13 cellular contexts compared by ENCODE assay signal in the genomic region with DNA sequence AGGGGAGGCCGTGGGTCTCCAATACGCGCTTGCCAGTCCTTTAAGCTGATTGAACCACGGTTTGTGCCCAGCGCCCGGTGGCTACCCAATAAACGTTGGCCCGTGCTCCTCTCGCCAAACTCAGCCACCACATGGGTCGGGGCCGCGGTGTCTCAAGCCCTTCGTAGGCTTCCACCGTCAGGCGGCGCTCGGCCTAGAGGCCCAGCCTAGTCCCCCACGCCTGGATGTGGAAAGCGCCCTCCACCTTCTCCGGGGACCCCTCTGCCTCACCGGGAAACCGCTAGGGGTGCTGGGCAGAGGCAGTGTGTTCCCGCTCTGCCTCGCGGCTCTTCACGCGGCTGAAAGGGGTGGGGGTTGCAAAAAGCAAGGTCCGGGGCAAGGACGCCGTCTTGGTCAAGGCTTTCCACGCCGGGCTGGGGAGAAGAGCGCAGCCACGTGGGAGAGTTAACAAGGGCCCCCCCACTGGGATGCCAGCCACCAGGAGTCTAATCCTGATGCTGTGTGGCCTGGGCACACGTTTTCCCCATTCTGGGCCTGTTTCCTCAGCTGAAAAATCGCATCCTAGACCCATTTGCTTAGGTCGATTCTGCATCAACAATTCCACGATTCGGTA. TPM values are rescaled to one million over a fixed set of nuclear protein-coding genes. Genes with fewer than 3 reads are reported as not detected.
DNase-seq lines count a peak whose midpoint lies in the region; ATAC-seq and TF ChIP-seq lines count a peak whose summit lies in the region.
"Had no signal": no experiment of that assay in that cellular context is flagged by ENCODE, and none has a peak within 500 bp of the region (broad histone marks: within the 10 kb centered on the region; RNA-seq: fewer than 3 reads in every experiment).

No MANE protein-coding gene starts in this region.

- TF ChIP-seq POLR2A in esophagus squamous epithelium (IDR thresholded peaks at IDR 0.05): no peak
- TF ChIP-seq POLR2A in tibial nerve (IDR thresholded peaks at IDR 0.05): no peak

- no peaks in the 10 kb centered on the region for H3K79me2 ChIP-seq in ACC112 (ENCODE audit: control insufficient read depth, insufficient read depth, low read length, unreplicated experiment)

- H3K27me3 Mint-ChIP-seq in HFFc6 (ENCODE audit: insufficient read depth): peaks cover 23% of the 10 kb centered on the region
- peaks cover 15 to 28% of the 10 kb centered on the region in 2 donors for H3K27me3 Mint-ChIP-seq in natural killer cell treated with Interleukin-12 subunit alpha and Interleukin-12 subunit beta and Interleukin-15 and Interleukin-18, amount 100 ng/mL, for 72 hours

- H2AFZ ChIP-seq in ACC112 (ENCODE audit: low read length, unreplicated experiment): no peak overlapping the region

- H3K4me3 ChIP-seq in ACC112 (ENCODE audit: low read depth, low read length): peak overlapping the region; percentile 70
- peak overlapping the region in 3 of 4 donors; percentile 45 to 60 (median 46) for H3K4me3 ChIP-seq in esophagus squamous epithelium
- H3K4me3 ChIP-seq in tibial nerve: peak overlapping the region in 1 of 4 donors; percentile 42
- H3K4me3 ChIP-seq: BLaER1 treated with 17β-estradiol and CSF1 and Interleukin-3, amounts not matched to agents 10 nM and 100 nM had no signal

- H3K36me3 ChIP-seq in ACC112 (ENCODE audit: insufficient read depth, low read length): no peaks in the 10 kb centered on the region
- no peaks in the 10 kb centered on the region for H3K36me3 ChIP-seq in esophagus squamous epithelium
- H3K36me3 ChIP-seq in tibial nerve: no peaks in the 10 kb centered on the region
- H3K36me3 ChIP-seq: BLaER1 treated with 17β-estradiol and CSF1 and Interleukin-3, amounts not matched to agents 10 nM and 100 nM; thyroid gland had no signal

- peaks cover 17% of the 10 kb centered on the region for H3K27me3 ChIP-seq in ACC112 (ENCODE audit: insufficient read depth, low read length)
- peaks cover 0 to 27% (median 0%) of the 10 kb centered on the region in 4 donors for H3K27me3 ChIP-seq in esophagus squamous epithelium
- H3K27me3 ChIP-seq in tibial nerve: peaks cover 0 to 54% of the 10 kb centered on the region in 2 donors
- H3K27me3 ChIP-seq: BLaER1 treated with 17β-estradiol and CSF1 and Interleukin-3, amounts not matched to agents 10 nM and 100 nM had no signal

- ATAC-seq in natural killer cell treated with Interleukin-12 subunit alpha and Interleukin-12 subunit beta and Interleukin-15 and Interleukin-18, amount 100 ng/mL, for 72 hours: no peak
- no peak for ATAC-seq in GM21528 (IDR thresholded peaks at IDR 0.05; ENCODE audit: low FRiP score, unreplicated experiment)
- ATAC-seq: T-cell had no signal

- 48 to 67% methylated on average over 20 to 24 of the region's 39 CpGs for WGBS in esophagus squamous epithelium, 2 donors
- 11 to 15% methylated on average over 13 to 39 of the region's 39 CpGs for WGBS in tibial nerve, 2 donors

- H3K9me3 ChIP-seq in esophagus squamous epithelium: no peaks in the 10 kb centered on the region
- H3K9me3 ChIP-seq in tibial nerve: no peaks in the 10 kb centered on the region
- H3K9me3 ChIP-seq: thyroid gland had no signal

- TF ChIP-seq CTCF in HFFc6 (IDR thresholded peaks at IDR 0.05) (peak; percentile 12; the same call in 1 of the 2 replicates), esophagus squamous epithelium (IDR thresholded peaks at IDR 0.05) (no peak), tibial nerve (IDR thresholded peaks at IDR 0.05) (no peak)

- H3K4me3 Mint-ChIP-seq in HFFc6: peak overlapping the region; percentile 82
- H3K4me3 Mint-ChIP-seq in natural killer cell treated with Interleukin-12 subunit alpha and Interleukin-12 subunit beta and Interleukin-15 and Interleukin-18, amount 100 ng/mL, for 72 hours: peak overlapping the region; percentile 58

- H3K4me1 ChIP-seq in ACC112 (ENCODE audit: control insufficient read depth, insufficient read depth, low read length, unreplicated experiment) (peaks cover 16% of the 10 kb centered on the region), esophagus squamous epithelium (peaks cover 21 to 56% (median 35%) of the 10 kb centered on the region in 3 donors), tibial nerve (peaks cover 0 to 31% (median 3%) of the 10 kb centered on the region in 4 donors)

- TF ChIP-seq EP300 in tibial nerve (IDR thresholded peaks at IDR 0.05): no peak

- H3K4me1 Mint-ChIP-seq in HFFc6 (ENCODE audit: low read depth): peaks cover 25% of the 10 kb centered on the region
- no peaks in the 10 kb centered on the region for H3K4me1 Mint-ChIP-seq in natural killer cell treated with Interleukin-12 subunit alpha and Interleukin-12 subunit beta and Interleukin-15 and Interleukin-18, amount 100 ng/mL, for 72 hours (ENCODE audit: low read depth in 2 of 2)

- no peaks in the 10 kb centered on the region for H3K9me3 Mint-ChIP-seq in HFFc6
- no peaks in the 10 kb centered on the region for H3K9me3 Mint-ChIP-seq in natural killer cell treated with Interleukin-12 subunit alpha and Interleukin-12 subunit beta and Interleukin-15 and Interleukin-18, amount 100 ng/mL, for 72 hours
- H3K9me3 Mint-ChIP-seq: T-cell had no signal

- H3K27ac ChIP-seq in ACC112 (ENCODE audit: low read depth, low read length) (no peak overlapping the region), esophagus squamous epithelium (peak overlapping the region in 2 of 4 donors; percentile 34 to 39), tibial nerve (no peak overlapping the region)
- H3K27ac ChIP-seq: BLaER1 treated with 17β-estradiol and CSF1 and Interleukin-3, amounts not matched to agents 10 nM and 100 nM; thyroid gland had no signal

- H3K27ac Mint-ChIP-seq in HFFc6: no peak overlapping the region; the same call in 1 of the 2 replicates
- H3K27ac Mint-ChIP-seq in natural killer cell treated with Interleukin-12 subunit alpha and Interleukin-12 subunit beta and Interleukin-15 and Interleukin-18, amount 100 ng/mL, for 72 hours: no peak overlapping the region
- H3K27ac Mint-ChIP-seq: IgD-negative memory B cell had no signal

- DNase-seq in HFFc6: no peak
- DNase-seq in esophagus squamous epithelium (lab: John Stamatoyannopoulos, UW): no peak
- DNase-seq in natural killer cell treated with Interleukin-12 subunit alpha and Interleukin-12 subunit beta and Interleukin-15 and Interleukin-18, amount 100 ng/mL, for 72 hours (ENCODE audit: low spot score): no peak
- DNase-seq in dedifferentiated amniotic fluid mesenchymal stem cell (ENCODE audit: extremely low spot score): no peak
- no peak for DNase-seq in stimulated activated CD4-positive, alpha-beta T cell treated with anti-CD3 and anti-CD28 coated beads, Interleukin-4, amount 100 ng/mL, for 24 hours
- DNase-seq in tibial nerve (ENCODE audit: low spot score in 2 of 2): no peak
- DNase-seq: NCI-H2081, T-cell, thyroid gland had no signal

- no peaks in the 10 kb centered on the region; the same call in 1 of the 2 replicates for H3K36me3 Mint-ChIP-seq in HFFc6 (ENCODE audit: low read depth)
- no peaks in the 10 kb centered on the region for H3K36me3 Mint-ChIP-seq in natural killer cell treated with Interleukin-12 subunit alpha and Interleukin-12 subunit beta and Interleukin-15 and Interleukin-18, amount 100 ng/mL, for 72 hours
- H3K36me3 Mint-ChIP-seq: T-cell had no signal

- intact Hi-C loops in esophagus squamous epithelium (cut with DNase I): no loop called here

RNA-seq across cellular contexts. Expression of a gene that starts 29.8 kb away (rescaled TPM):
- not detected for total RNA-seq in HFFc6 (2021; fragmentation: NEBNext Ultra II Directional; extraction: Animal tissue kit (Norgen Biotek cat#: 25700))
- total RNA-seq in esophagus squamous epithelium (not detected), tibial nerve (10 to 100 TPM; 15.9 to 70.7 (median 40.5) TPM)
- total RNA-seq in natural killer cell treated with Interleukin-12 subunit alpha and Interleukin-12 subunit beta and Interleukin-15 and Interleukin-18, amount 100 ng/mL, for 72 hours: not detected
- total RNA-seq: T-cell had no signal

Comparison
In these comparisons a context has a peak if more than half of its experiments do, and no peak if none do; other contexts are left out.
1. RNA of a gene that starts 29.8 kb away (total RNA-seq): 15.9 to 70.7 TPM in tibial nerve; not detected in natural killer cell treated with Interleukin-12 subunit alpha and Interleukin-12 subunit beta and Interleukin-15 and Interleukin-18, amount 100 ng/mL, for 72 hours, not detected in HFFc6 and not detected in esophagus squamous epithelium; every median in the first group is over 10 times any median in the second.